ENCODE assay signal across 31 cellular contexts in the genomic region with DNA sequence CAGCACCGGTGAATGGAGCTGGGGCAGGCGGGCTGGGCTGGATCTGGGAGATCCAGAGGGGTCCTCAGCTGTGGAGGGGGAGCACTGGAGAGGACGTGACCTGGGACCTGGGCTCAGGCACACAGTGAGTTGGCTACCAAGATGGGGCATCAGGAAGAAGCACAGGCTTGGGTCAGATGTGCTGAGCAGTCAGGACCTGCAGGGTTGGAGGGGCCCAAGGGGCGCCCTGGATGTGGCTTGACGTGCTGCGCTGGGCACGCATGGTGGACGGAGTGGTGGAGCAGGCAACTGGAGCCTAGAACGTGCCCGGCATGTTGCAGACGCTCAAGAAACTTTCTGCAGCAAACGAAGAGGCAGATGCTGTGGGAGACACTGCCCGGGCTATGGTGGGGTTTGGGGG. TPM values are rescaled to one million over a fixed set of nuclear protein-coding genes. Genes with fewer than 3 reads are reported as not detected.
"Had no signal": no experiment of that assay in that cellular context is flagged by ENCODE, and none has a peak within 500 bp of the region (broad histone marks: within the 10 kb centered on the region; RNA-seq: fewer than 3 reads in every experiment).

No MANE protein-coding gene starts in this region.

- H3K27ac Mint-ChIP-seq: activated CD4-positive, alpha-beta T cell treated with anti-CD3 and anti-CD28 coated beads for 36 hours; activated CD4-positive, alpha-beta T cell treated with anti-CD3 and anti-CD28 coated beads, Interleukin-2, amount 10 ng/mL, durations not matched to agents 7 days and 5 days; activated CD8-positive, alpha-beta T cell treated with anti-CD3 and anti-CD28 coated beads, Interleukin-2, amount 10 ng/mL, durations not matched to agents 7 days and 5 days; activated naive CD4-positive, alpha-beta T cell treated with anti-CD3 and anti-CD28 coated beads, Interleukin-2, amount 10 ng/mL, durations not matched to agents 7 days and 5 days; activated naive CD8-positive, alpha-beta T cell; activated T-helper 1 cell treated with anti-CD3 and anti-CD28 coated beads, Interleukin-12 subunit alpha, Interleukin-12 subunit beta, Interleukin-2, Interleukin-4 antibody, amounts not matched to agents 30 ng/mL and 10 ng/mL and 1 ng/mL, durations not matched to agents 14 hours and 24 hours and 36 hours; T-helper 2 cell treated with Interferon-gamma antibody and Interleukin-4, amounts not matched to agents 5 μg/mL and 100 μg/mL, for 36 hours had no signal

- H3K4me3 ChIP-seq: cardiac muscle cell, Peyer's patch had no signal

- H3K27ac ChIP-seq: cardiac muscle cell, Peyer's patch, RWPE1 had no signal

- H3K27me3 Mint-ChIP-seq: activated CD4-positive, alpha-beta T cell treated with anti-CD3 and anti-CD28 coated beads for 36 hours; activated CD4-positive, alpha-beta T cell treated with anti-CD3 and anti-CD28 coated beads, Interleukin-2, amount 10 ng/mL, durations not matched to agents 7 days and 5 days; activated naive CD4-positive, alpha-beta T cell treated with anti-CD3 and anti-CD28 coated beads, Interleukin-2, amount 10 ng/mL, durations not matched to agents 7 days and 5 days; activated naive CD8-positive, alpha-beta T cell; central memory CD8-positive, alpha-beta T cell had no signal

- H3K36me3 Mint-ChIP-seq: activated naive CD8-positive, alpha-beta T cell had no signal

- ATAC-seq: activated CD4-positive, alpha-beta T cell treated with anti-CD3 and anti-CD28 coated beads for 36 hours; activated CD4-positive, CD25-positive, alpha-beta regulatory T cell treated with anti-CD3 and anti-CD28 coated beads, Interleukin-2, amount 50 U/mL, for 24 hours; activated CD8-positive, alpha-beta T cell treated with anti-CD3 and anti-CD28 coated beads, Interleukin-2, amount 10 ng/mL, durations not matched to agents 7 days and 5 days; activated T-cell treated with anti-CD3 and anti-CD28 coated beads, Interleukin-2, amount 50 U/mL, for 4 hours; PC-3 had no signal

- H3K4me3 Mint-ChIP-seq: activated CD4-positive, alpha-beta T cell treated with anti-CD3 and anti-CD28 coated beads for 36 hours; activated CD4-positive, alpha-beta T cell treated with anti-CD3 and anti-CD28 coated beads, Interleukin-2, amount 10 ng/mL, durations not matched to agents 7 days and 5 days; activated CD8-positive, alpha-beta T cell treated with anti-CD3 and anti-CD28 coated beads, Interleukin-2, amount 10 ng/mL, durations not matched to agents 7 days and 5 days; activated naive CD4-positive, alpha-beta T cell treated with anti-CD3 and anti-CD28 coated beads, Interleukin-2, amount 10 ng/mL, durations not matched to agents 7 days and 5 days; activated naive CD8-positive, alpha-beta T cell; activated T-cell treated with anti-CD3 and anti-CD28 coated beads, Interleukin-2, amount 50 U/mL, for 4 hours; activated T-helper 1 cell treated with anti-CD3 and anti-CD28 coated beads, Interleukin-12 subunit alpha, Interleukin-12 subunit beta, Interleukin-2, Interleukin-4 antibody, amounts not matched to agents 30 ng/mL and 10 ng/mL and 1 ng/mL, durations not matched to agents 14 hours and 24 hours and 36 hours; central memory CD8-positive, alpha-beta T cell; T-helper 2 cell treated with Interferon-gamma antibody and Interleukin-4, amounts not matched to agents 5 μg/mL and 100 μg/mL, for 36 hours had no signal

- DNase-seq: activated CD4-positive, alpha-beta T cell treated with anti-CD3 and anti-CD28 coated beads for 36 hours; activated CD4-positive, alpha-beta T cell treated with anti-CD3 and anti-CD28 coated beads, Interleukin-2, amount 10 ng/mL, durations not matched to agents 7 days and 5 days; activated CD4-positive, alpha-beta T cell treated with anti-CD3 and anti-CD28 coated beads, Interleukin-2, amount 50 U/mL, for 48 hours; activated CD8-positive, alpha-beta T cell treated with anti-CD3 and anti-CD28 coated beads, Interleukin-2, amount 10 ng/mL, durations not matched to agents 7 days and 5 days; activated gamma-delta T cell treated with Interleukin-2 at 50 U/mL for 16 hours; activated naive CD4-positive, alpha-beta T cell treated with anti-CD3 and anti-CD28 coated beads, Interleukin-2, amount 10 ng/mL, durations not matched to agents 7 days and 5 days; activated T-cell treated with anti-CD3 and anti-CD28 coated beads for 4 hours; activated T-cell treated with anti-CD3 and anti-CD28 coated beads, Interleukin-2, amount 50 U/mL, for 4 hours; amniotic stem cell; aorta; NCI-H1092 treated with DMSO at 0.1 percent for 48 hours; NCI-H1417; NCI-H146; NCI-H187; NCI-H2029 treated with DMSO at 0.1 percent for 48 hours; NCI-H2107; NCI-H2171; NCI-H510A; NCI-H526; NCI-H748 treated with DMSO at 0.1 percent for 48 hours; NK-92 treated with Interleukin-12 subunit alpha and Interleukin-12 subunit beta, amount 100 ng/mL, for 24 hours; PC-3; Peyer's patch; Right ventricle myocardium superior had no signal

- H3K9me3 Mint-ChIP-seq: activated T-cell treated with anti-CD3 and anti-CD28 coated beads, Interleukin-2, amount 50 U/mL, for 4 hours; central memory CD8-positive, alpha-beta T cell had no signal

- H3K27me3 ChIP-seq: cardiac muscle cell, Peyer's patch had no signal

- H3K36me3 ChIP-seq: cardiac muscle cell had no signal

RNA-seq across cellular contexts. Expression of gene TJP3, which starts 28.6 kb away (rescaled TPM):
- total RNA-seq: Right ventricle myocardium superior had no signal
